ENCODE assay signal across 18 cellular contexts in genomic region chr3:30308131-30308530, GRCh38.
DNase-seq lines count a peak whose midpoint lies in the region; ATAC-seq, FAIRE-seq and TF ChIP-seq lines count a peak whose summit lies in the region.
"Had no signal": no experiment of that assay in that cellular context is flagged by ENCODE, and none has a peak within 500 bp of the region (broad histone marks: within the 10 kb centered on the region; RNA-seq: fewer than 3 reads in every experiment).

No MANE protein-coding gene starts in this region.

- no peak overlapping the region for H3K27ac Mint-ChIP-seq in CD8-positive, alpha-beta T cell
- H3K27ac Mint-ChIP-seq: activated CD4-positive, alpha-beta T cell treated with anti-CD3 and anti-CD28 coated beads, Interleukin-2, amount 10 ng/mL, durations not matched to agents 24 days and 14 days; activated naive CD4-positive, alpha-beta T cell treated with anti-CD3 and anti-CD28 coated beads, Interleukin-2, amount 50 U/mL, for 24 hours; natural killer cell had no signal

- H3K36me3 ChIP-seq in breast epithelium (no peaks in the 10 kb centered on the region), keratinocyte (ENCODE audit: control insufficient read depth in 2 of 2, extremely low read depth in 1 of 2, insufficient read depth in 2 of 2, low read length in 2 of 2) (no peaks in the 10 kb centered on the region), tibial artery (no peaks in the 10 kb centered on the region)
- H3K36me3 ChIP-seq in CD8-positive, alpha-beta T cell (ENCODE audit: insufficient read depth, low read length): no peaks in the 10 kb centered on the region
- H3K36me3 ChIP-seq: lower lobe of right lung, SJSA1 had no signal

- peaks cover 0 to 3% of the 10 kb centered on the region in 2 donors for H3K9me3 ChIP-seq in breast epithelium
- H3K9me3 ChIP-seq in keratinocyte (ENCODE audit: control insufficient read depth, low read depth, low read length): peaks cover 3% of the 10 kb centered on the region
- no peaks in the 10 kb centered on the region for H3K9me3 ChIP-seq in tibial artery
- H3K9me3 ChIP-seq in CD8-positive, alpha-beta T cell (ENCODE audit: low read length): no peaks in the 10 kb centered on the region
- H3K9me3 ChIP-seq: lower lobe of right lung had no signal

- no peaks in the 10 kb centered on the region for H3K27me3 Mint-ChIP-seq in CD8-positive, alpha-beta T cell (ENCODE audit: low read depth)
- H3K27me3 Mint-ChIP-seq: activated CD4-positive, alpha-beta T cell treated with anti-CD3 and anti-CD28 coated beads, Interleukin-2, amount 10 ng/mL, durations not matched to agents 24 days and 14 days; activated naive CD4-positive, alpha-beta T cell treated with anti-CD3 and anti-CD28 coated beads, Interleukin-2, amount 50 U/mL, for 24 hours had no signal

- TF ChIP-seq CTCF in breast epithelium (IDR thresholded peaks at IDR 0.05) (no peak), keratinocyte (optimal IDR thresholded peaks at IDR 0.05 in 1 of 3, IDR thresholded peaks at IDR 0.05 in 1 of 3, conservative IDR thresholded peaks at IDR 0.05 in 1 of 3; ENCODE audit: extremely low read depth in 1 of 3, insufficient read depth in 2 of 3, low read length in 3 of 3) (no peak), tibial artery (IDR thresholded peaks at IDR 0.05) (no peak)
- no peak for TF ChIP-seq CTCF in CD8-positive, alpha-beta T cell (IDR thresholded peaks at IDR 0.05)

- FAIRE-seq in keratinocyte (lab: Jason Lieb, UNC): peak; percentile 56
- FAIRE-seq: colon had no signal

- H2AFZ ChIP-seq in keratinocyte (ENCODE audit: control insufficient read depth, low read length): no peak overlapping the region

- TF ChIP-seq POLR2A in breast epithelium (IDR thresholded peaks at IDR 0.05): no peak

- H3K4me3 Mint-ChIP-seq in CD8-positive, alpha-beta T cell: no peak overlapping the region
- H3K4me3 Mint-ChIP-seq: activated CD4-positive, alpha-beta T cell treated with anti-CD3 and anti-CD28 coated beads, Interleukin-2, amount 10 ng/mL, durations not matched to agents 24 days and 14 days; activated naive CD4-positive, alpha-beta T cell treated with anti-CD3 and anti-CD28 coated beads, Interleukin-2, amount 50 U/mL, for 24 hours; natural killer cell had no signal

- dilution Hi-C loops in keratinocyte (cut with MboI; ENCODE audit: extremely low pct_ligation_motif_present, low sequenced_read_pairs): no loop called here

- H3K27ac ChIP-seq in breast epithelium (peak overlapping the region; percentile 65 to 66), keratinocyte (ENCODE audit: control insufficient read depth, insufficient read depth, low read length) (no peak overlapping the region), tibial artery (peak overlapping the region; percentile 60 to 67)
- H3K27ac ChIP-seq in CD8-positive, alpha-beta T cell (ENCODE audit: low read depth, low read length): no peak overlapping the region
- H3K27ac ChIP-seq: C4-2B, KMS-11, lower lobe of right lung, SJSA1 had no signal

- intact Hi-C loops in breast epithelium (cut with DNase I; ENCODE audit: low total_unique reads) (no loop called here), tibial artery (cut with DNase I; ENCODE audit: low total_unique reads) (no loop called here)
- intact Hi-C loops in CD8-positive, alpha-beta T cell (cut with DNase I, micrococcal nuclease): no loop called here

- no peaks in the 10 kb centered on the region for H4K20me1 ChIP-seq in keratinocyte (ENCODE audit: control insufficient read depth, extremely low read depth, insufficient read depth, low read length)

- no peak overlapping the region for H3K4me2 ChIP-seq in keratinocyte (ENCODE audit: control insufficient read depth, extremely low read depth, insufficient read depth, low read depth, low read length)
- H3K4me2 ChIP-seq: KMS-11 had no signal

- H3K36me3 Mint-ChIP-seq in CD8-positive, alpha-beta T cell: no peaks in the 10 kb centered on the region
- H3K36me3 Mint-ChIP-seq: natural killer cell had no signal

- DNase-seq in GM04503 (ENCODE audit: low read depth) (peak; percentile 71), breast epithelium (ENCODE audit: low spot score in 2 of 2) (no peak), keratinocyte (ENCODE audit: low read depth, low spot score) (no peak), tibial artery (no peak)
- DNase-seq in CD8-positive, alpha-beta T cell: no peak
- DNase-seq: activated CD4-positive, alpha-beta T cell treated with anti-CD3 and anti-CD28 coated beads, Interleukin-2, amount 10 ng/mL, durations not matched to agents 24 days and 14 days; DND-41; lower lobe of right lung; natural killer cell; T1000 had no signal

- H3K9me1 ChIP-seq in keratinocyte (ENCODE audit: control insufficient read depth, extremely low read depth, insufficient read depth, low read length): no peaks in the 10 kb centered on the region

- CTCF ChIA-PET in CD8-positive, alpha-beta T cell (lab: Charles Lee): interaction anchor here (1.0 kb wide), 1 partner anchor 11 kb away, joined by 4 read pairs; no protein-coding TSS in a partner anchor

- no peak for ATAC-seq in CD8-positive, alpha-beta T cell
- ATAC-seq in GM19397 (IDR thresholded peaks at IDR 0.05; ENCODE audit: unreplicated experiment) (no peak), SK-N-SH treated with all-trans-retinoic acid at 6 μM for 48 hours (no peak), GM19455 (IDR thresholded peaks at IDR 0.05; ENCODE audit: unreplicated experiment) (no peak)
- ATAC-seq: natural killer cell had no signal

- POLR2A ChIA-PET in CD8-positive, alpha-beta T cell (lab: Charles Lee): no interaction called here

- H3K27me3 ChIP-seq in breast epithelium (no peaks in the 10 kb centered on the region), keratinocyte (ENCODE audit: control insufficient read depth, extremely low read depth, insufficient read depth, low read length) (no peaks in the 10 kb centered on the region), tibial artery (no peaks in the 10 kb centered on the region)
- no peaks in the 10 kb centered on the region for H3K27me3 ChIP-seq in CD8-positive, alpha-beta T cell (ENCODE audit: insufficient read depth, low read length)
- H3K27me3 ChIP-seq: SJSA1 had no signal

- H3K4me3 ChIP-seq in breast epithelium: no peak overlapping the region
- H3K4me3 ChIP-seq in keratinocyte (ENCODE audit: control insufficient read depth in 2 of 3, extremely low read depth in 1 of 3, insufficient read depth in 2 of 3, low read depth in 1 of 3, low read length in 3 of 3): no peak overlapping the region
- no peak overlapping the region for H3K4me3 ChIP-seq in tibial artery
- no peak overlapping the region for H3K4me3 ChIP-seq in CD8-positive, alpha-beta T cell (ENCODE audit: low read depth, low read length)
- H3K4me3 ChIP-seq: lower lobe of right lung, SJSA1 had no signal

- peaks cover 6% of the 10 kb centered on the region for H3K9me3 Mint-ChIP-seq in CD8-positive, alpha-beta T cell
- H3K9me3 Mint-ChIP-seq: natural killer cell had no signal

- no peak overlapping the region for H3K9ac ChIP-seq in keratinocyte (ENCODE audit: control insufficient read depth, extremely low read depth, insufficient read depth, low read length)
- H3K9ac ChIP-seq: KMS-11 had no signal

- no peaks in the 10 kb centered on the region for H3K4me1 ChIP-seq in breast epithelium
- peaks cover 4% of the 10 kb centered on the region for H3K4me1 ChIP-seq in keratinocyte (ENCODE audit: control insufficient read depth, extremely low read depth, insufficient read depth, low read length)
- H3K4me1 ChIP-seq in tibial artery: peaks cover 0 to 25% (median 12%) of the 10 kb centered on the region in 4 donors
- H3K4me1 ChIP-seq in CD8-positive, alpha-beta T cell (ENCODE audit: insufficient read depth, low read length): no peaks in the 10 kb centered on the region
- H3K4me1 ChIP-seq: lower lobe of right lung, SJSA1 had no signal

- no peaks in the 10 kb centered on the region for H3K79me2 ChIP-seq in keratinocyte (ENCODE audit: control insufficient read depth, insufficient read depth, low read length)

- H3K4me1 Mint-ChIP-seq in CD8-positive, alpha-beta T cell (ENCODE audit: low read depth): no peaks in the 10 kb centered on the region
- H3K4me1 Mint-ChIP-seq: natural killer cell had no signal

TF ChIP-seq in SK-N-SH treated with all-trans-retinoic acid at 6 μM for 48 hours, 23 proteins besides CTCF, POLR2A, EP300 and RAD21 (continues in another document):
- TF ChIP-seq ZFP3 (CRISPR knock-in tag; IDR thresholded peaks at IDR 0.05): no peak
- TF ChIP-seq TOX (CRISPR knock-in tag; IDR thresholded peaks at IDR 0.05; ENCODE audit: borderline replicate concordance): no peak
- no peak for TF ChIP-seq TSHZ2 (CRISPR knock-in tag; IDR thresholded peaks at IDR 0.05)
- TF ChIP-seq ZNF565 (CRISPR knock-in tag; conservative IDR thresholded peaks at IDR 0.05; ENCODE audit: low read depth): no peak
- no peak for TF ChIP-seq ZC3H10 (CRISPR knock-in tag; IDR thresholded peaks at IDR 0.05)

Comparison
In these comparisons a context has a peak if more than half of its experiments do, and no peak if none do; other contexts are left out.
1. H3K27ac ChIP-seq: peak in breast epithelium (2 of 2) and tibial artery (2 of 2); none in keratinocyte (single experiment) and CD8-positive, alpha-beta T cell (single experiment).